In the genomic region with DNA sequence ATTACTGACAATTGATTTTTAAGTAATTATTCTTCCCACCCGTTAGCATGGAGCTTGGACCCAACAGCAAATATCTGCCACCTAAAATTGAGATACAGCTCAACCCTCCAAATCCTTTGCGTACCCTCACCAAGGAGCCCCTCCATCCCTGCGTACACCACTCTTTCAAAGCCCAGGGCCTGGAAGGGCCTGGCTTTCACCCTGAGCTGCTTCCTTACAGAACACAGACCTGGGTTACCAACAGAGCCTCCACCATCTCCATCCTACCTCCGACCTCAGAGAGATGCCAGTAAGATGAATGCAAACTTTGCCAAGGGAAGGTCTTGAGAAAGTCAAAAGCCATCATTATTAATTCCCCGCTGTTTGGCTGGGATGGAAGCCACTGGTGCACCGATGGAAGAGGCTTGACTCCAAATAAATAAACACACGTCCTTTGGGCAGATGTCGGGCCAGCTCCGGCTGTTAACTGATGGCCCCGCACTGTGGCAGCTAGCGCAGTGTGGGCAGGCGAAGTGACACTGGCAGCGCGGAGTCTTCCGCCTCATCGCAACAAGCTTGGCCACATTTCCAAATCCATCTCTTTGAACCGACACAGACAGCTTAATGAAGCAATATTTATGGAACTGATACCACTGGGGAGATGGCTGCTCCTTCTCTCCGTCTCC, we compare ENCODE assay signal across 12 cellular contexts.
"Had no signal": no experiment of that assay in that cellular context is flagged by ENCODE, and none has a peak within 500 bp of the region (broad histone marks: within the 10 kb centered on the region; RNA-seq: fewer than 3 reads in every experiment).

No MANE protein-coding gene starts in this region.

- H3K4me1 ChIP-seq: gastrocnemius medialis had no signal

- H3K4me3 Mint-ChIP-seq: activated naive CD4-positive, alpha-beta T cell treated with anti-CD3 and anti-CD28 coated beads for 36 hours; nephron; T-helper 17 cell had no signal

- H3K9me3 ChIP-seq: gastrocnemius medialis had no signal

- H3K27ac Mint-ChIP-seq: activated naive CD4-positive, alpha-beta T cell treated with anti-CD3 and anti-CD28 coated beads for 36 hours; nephron; T-helper 17 cell had no signal

- DNase-seq: activated CD4-positive, CD25-positive, alpha-beta regulatory T cell; activated naive CD4-positive, alpha-beta T cell treated with anti-CD3 and anti-CD28 coated beads for 36 hours; activated T-cell treated with anti-CD3 and anti-CD28 coated beads, Interleukin-2, amount 50 U/mL, for 48 hours; effector CD8-positive, alpha-beta T cell; gastrocnemius medialis; SHP77 treated with DMSO at 0.1 percent for 48 hours; stimulated activated CD4-positive, alpha-beta T cell treated with anti-CD3 and anti-CD28 coated beads, Interleukin-4, amount 100 ng/mL, for 4 hours; T-helper 17 cell had no signal

- H3K36me3 ChIP-seq: gastrocnemius medialis had no signal

- H3K4me1 Mint-ChIP-seq: T-helper 17 cell had no signal

- H3K9me3 Mint-ChIP-seq: activated naive CD4-positive, alpha-beta T cell treated with anti-CD3 and anti-CD28 coated beads for 36 hours; nephron had no signal

- H3K27ac ChIP-seq: coronary artery, epithelial cell of prostate, gastrocnemius medialis, skin epidermis had no signal

- H3K4me3 ChIP-seq: coronary artery, gastrocnemius medialis, skin epidermis had no signal

- ATAC-seq: gastrocnemius medialis, T-helper 17 cell had no signal
